ENCODE assay signal across 20 cellular contexts in the genomic region with DNA sequence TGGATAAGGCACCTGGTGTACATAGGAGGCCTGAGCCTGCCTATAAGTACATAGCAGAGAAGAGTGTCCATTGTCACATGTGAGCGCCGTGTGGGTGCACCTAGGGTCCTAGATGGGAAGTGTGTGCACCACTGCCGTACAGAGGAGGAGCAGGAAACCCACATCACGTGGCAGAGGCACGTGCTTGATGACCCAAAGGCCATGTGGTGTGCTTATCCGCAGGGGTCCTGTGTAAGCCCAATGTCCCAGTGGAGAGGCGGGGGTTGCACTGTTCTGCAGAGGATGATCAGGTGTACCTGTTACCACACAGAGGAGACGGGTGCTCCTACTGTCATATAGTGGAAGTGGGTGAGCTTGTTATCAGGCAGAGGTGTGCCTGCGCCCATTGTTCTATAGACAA.
"Had no signal": no experiment of that assay in that cellular context is flagged by ENCODE, and none has a peak within 500 bp of the region (broad histone marks: within the 10 kb centered on the region; RNA-seq: fewer than 3 reads in every experiment).

No MANE protein-coding gene starts in this region.

- H3K27ac ChIP-seq: brain microvascular endothelial cell, colonic mucosa, dorsolateral prefrontal cortex, esophagus squamous epithelium, gastrocnemius medialis, sigmoid colon, thoracic aorta had no signal

- DNase-seq: activated gamma-delta T cell treated with Interleukin-2 at 50 U/mL for 16 hours; activated T-cell treated with anti-CD3 and anti-CD28 coated beads, Interleukin-2, amount 50 U/mL, for 1 hour; aorta; brain microvascular endothelial cell; colonic mucosa; dorsolateral prefrontal cortex; effector memory CD8-positive, alpha-beta T cell; esophagus squamous epithelium; gastrocnemius medialis; hypothalamus; left cardiac atrium; mucosa of descending colon; sigmoid colon; stimulated activated CD4-positive, alpha-beta T cell treated with anti-CD3 and anti-CD28 coated beads, Interleukin-4, amount 100 ng/mL, for 1 hour; stimulated activated naive CD4-positive, alpha-beta T cell treated with Interleukin-2 at 50 U/mL for 16 hours; T-helper 9 cell had no signal

- H3K36me3 Mint-ChIP-seq: activated naive CD4-positive, alpha-beta T cell treated with anti-CD3 and anti-CD28 coated beads, Interleukin-2, amount 50 U/mL, for 24 hours; type B pancreatic cell had no signal

- H3K4me1 ChIP-seq: colonic mucosa, esophagus squamous epithelium, gastrocnemius medialis, sigmoid colon had no signal

- H3K9me3 ChIP-seq: colonic mucosa, esophagus squamous epithelium, gastrocnemius medialis, mucosa of descending colon, sigmoid colon, thoracic aorta had no signal

- H3K4me1 Mint-ChIP-seq: activated naive CD4-positive, alpha-beta T cell treated with anti-CD3 and anti-CD28 coated beads, Interleukin-2, amount 50 U/mL, for 24 hours; central memory CD8-positive, alpha-beta T cell had no signal

- H3K4me3 Mint-ChIP-seq: activated naive CD4-positive, alpha-beta T cell treated with anti-CD3 and anti-CD28 coated beads, Interleukin-2, amount 50 U/mL, for 24 hours; central memory CD8-positive, alpha-beta T cell; effector memory CD8-positive, alpha-beta T cell; type B pancreatic cell had no signal

- H3K36me3 ChIP-seq: brain microvascular endothelial cell, colonic mucosa, esophagus squamous epithelium, gastrocnemius medialis, sigmoid colon, thoracic aorta had no signal

- H3K27me3 Mint-ChIP-seq: central memory CD8-positive, alpha-beta T cell had no signal

- ATAC-seq: effector memory CD8-positive, alpha-beta T cell; gastrocnemius medialis; left cardiac atrium; mucosa of descending colon had no signal

- H3K4me3 ChIP-seq: colonic mucosa, dorsolateral prefrontal cortex, esophagus squamous epithelium, gastrocnemius medialis, mucosa of descending colon, sigmoid colon, thoracic aorta had no signal

- H3K27ac Mint-ChIP-seq: activated naive CD4-positive, alpha-beta T cell treated with anti-CD3 and anti-CD28 coated beads, Interleukin-2, amount 50 U/mL, for 24 hours; effector memory CD8-positive, alpha-beta T cell; type B pancreatic cell had no signal

- H3K27me3 ChIP-seq: brain microvascular endothelial cell, colonic mucosa had no signal

- H3K9me3 Mint-ChIP-seq: activated naive CD4-positive, alpha-beta T cell treated with anti-CD3 and anti-CD28 coated beads, Interleukin-2, amount 50 U/mL, for 24 hours had no signal
